In the genomic region with DNA sequence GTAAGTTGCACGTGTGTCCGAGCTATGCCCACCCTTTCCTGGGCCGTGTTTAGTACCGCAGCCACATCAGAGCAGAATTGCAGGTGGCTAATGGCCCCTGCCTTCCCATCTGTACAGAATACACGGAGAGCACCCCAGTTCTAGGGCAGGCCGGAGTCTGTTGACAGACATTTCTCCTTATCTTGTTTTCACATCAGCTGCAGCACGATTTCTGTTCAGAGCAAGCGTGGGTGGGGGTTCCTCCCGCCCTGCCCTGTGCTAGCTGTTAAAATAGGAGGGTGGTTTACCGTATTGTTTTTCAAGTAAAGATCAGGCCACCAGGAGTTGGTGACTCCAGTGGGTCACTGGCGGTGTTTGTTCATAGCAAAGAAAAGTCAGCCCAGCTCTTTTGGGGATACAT, we compare ENCODE assay signal across 9 cellular contexts.
DNase-seq lines count a peak whose midpoint lies in the region; ATAC-seq lines count a peak whose summit lies in the region.
"Had no signal": no experiment of that assay in that cellular context is flagged by ENCODE, and none has a peak within 500 bp of the region (broad histone marks: within the 10 kb centered on the region; RNA-seq: fewer than 3 reads in every experiment).

No MANE protein-coding gene starts in this region.

- peak overlapping the region; percentile 94 for H3K27ac Mint-ChIP-seq in T-helper 2 cell treated with Interferon-gamma antibody and Interleukin-4, amounts not matched to agents 5 μg/mL and 100 μg/mL, for 36 hours

- peak overlapping the region; percentile 79 for H3K4me3 Mint-ChIP-seq in T-helper 2 cell treated with Interferon-gamma antibody and Interleukin-4, amounts not matched to agents 5 μg/mL and 100 μg/mL, for 36 hours

- DNase-seq in T-helper 2 cell treated with Interferon-gamma antibody and Interleukin-4, amounts not matched to agents 5 μg/mL and 100 μg/mL, for 36 hours (ENCODE audit: low spot score) = peak; percentile 86
- DNase-seq in activated naive CD8-positive, alpha-beta T cell treated with anti-CD3 and anti-CD28 coated beads, Interleukin-2, amount 50 U/mL, for 16 hours (ENCODE audit: low read depth, low spot score) = peak; percentile 34
- DNase-seq in stimulated activated CD8-positive, alpha-beta memory T cell treated with anti-CD3 and anti-CD28 coated beads, Interleukin-7, amount 100 ng/mL, for 24 hours (ENCODE audit: low read depth) = peak; percentile 34
- DNase-seq in hippocampal formation (lab: John Stamatoyannopoulos, UW) = no peak
- no peak for DNase-seq in NCI-H2171 (lab: John Stamatoyannopoulos, UW)
- DNase-seq in GM03348 (ENCODE audit: low spot score) = no peak
- DNase-seq in ecto neural progenitor cell (ENCODE audit: low spot score) = no peak
- DNase-seq: right lobe of liver had no signal

- peak; percentile 46 for ATAC-seq in GM21619 (IDR thresholded peaks at IDR 0.05; ENCODE audit: unreplicated experiment)

- H3K9me3 Mint-ChIP-seq in T-helper 2 cell treated with Interferon-gamma antibody and Interleukin-4, amounts not matched to agents 5 μg/mL and 100 μg/mL, for 36 hours = no peaks in the 10 kb centered on the region

- H3K36me3 Mint-ChIP-seq in T-helper 2 cell treated with Interferon-gamma antibody and Interleukin-4, amounts not matched to agents 5 μg/mL and 100 μg/mL, for 36 hours (ENCODE audit: low read depth) = peaks cover 23% of the 10 kb centered on the region

- H3K27me3 Mint-ChIP-seq in T-helper 2 cell treated with Interferon-gamma antibody and Interleukin-4, amounts not matched to agents 5 μg/mL and 100 μg/mL, for 36 hours (ENCODE audit: low read depth) = peaks cover under 1% of the 10 kb centered on the region

- H3K4me1 Mint-ChIP-seq in T-helper 2 cell treated with Interferon-gamma antibody and Interleukin-4, amounts not matched to agents 5 μg/mL and 100 μg/mL, for 36 hours (ENCODE audit: low read depth) = peaks cover 69% of the 10 kb centered on the region

Comparison
In these comparisons a context has a peak if more than half of its experiments do, and no peak if none do; other contexts are left out.
1. DNase-seq: peak in T-helper 2 cell treated with Interferon-gamma antibody and Interleukin-4, amounts not matched to agents 5 μg/mL and 100 μg/mL, for 36 hours (single experiment), activated naive CD8-positive, alpha-beta T cell treated with anti-CD3 and anti-CD28 coated beads, Interleukin-2, amount 50 U/mL, for 16 hours (single experiment) and stimulated activated CD8-positive, alpha-beta memory T cell treated with anti-CD3 and anti-CD28 coated beads, Interleukin-7, amount 100 ng/mL, for 24 hours (single experiment); none in hippocampal formation (0 of 2), NCI-H2171 (single experiment), GM03348 (single experiment) and ecto neural progenitor cell (single experiment).